8 cellular contexts compared by ENCODE assay signal in genomic region chr1:154936416-154937050, GRCh38. TPM values are rescaled to one million over a fixed set of nuclear protein-coding genes. Genes with fewer than 3 reads are reported as not detected.
DNase-seq lines count a peak whose midpoint lies in the region; ATAC-seq and TF ChIP-seq lines count a peak whose summit lies in the region.

Gene PMVK, minus strand, starts transcription at chr1:154936719. Its CDS starts 34 bp downstream, at chr1:154936685.

- peaks cover 38% of the 10 kb centered on the region for H3K4me1 ChIP-seq in adipocyte (ENCODE audit: control insufficient read depth, insufficient read depth, low read length)

- peak within 1 kb of the TSS; percentile 100 for H3K27ac Mint-ChIP-seq in type B pancreatic cell

- peak within 1 kb of the TSS; percentile 98 for H3K4me3 Mint-ChIP-seq in type B pancreatic cell

- H3K9me3 ChIP-seq in adipocyte (ENCODE audit: control insufficient read depth, low read length), result no peaks in the 10 kb centered on the region

- H3K9ac ChIP-seq in adipocyte (ENCODE audit: low read length), result peak within 1 kb of the TSS; percentile 94

- no peaks in the 10 kb centered on the region for H3K36me3 Mint-ChIP-seq in type B pancreatic cell

- H3K9me3 Mint-ChIP-seq in type B pancreatic cell, result no peaks in the 10 kb centered on the region

- DNase-seq in NCI-H1417 (lab: John Stamatoyannopoulos, UW) (peak; percentile 98 to 99 (median 99)), SW 1271 (lab: John Stamatoyannopoulos, UW) (peak; percentile 66 to 85), adipocyte (ENCODE audit: low read depth) (peak; percentile 98), cardiac septum (ENCODE audit: low spot score) (peak; percentile 99), pons (ENCODE audit: low spot score) (peak; percentile 98), type B pancreatic cell (ENCODE audit: extremely low spot score, unreplicated experiment) (peak; percentile 90)

- peaks cover 37% of the 10 kb centered on the region for H3K4me1 Mint-ChIP-seq in type B pancreatic cell (ENCODE audit: unreplicated experiment)

- ATAC-seq in HG02759 (IDR thresholded peaks at IDR 0.05; ENCODE audit: unreplicated experiment), result peak; percentile 81

- peak within 1 kb of the TSS; percentile 94 for H3K4me3 ChIP-seq in adipocyte (ENCODE audit: low read length)

- TF ChIP-seq CTCF in GM12873 (IDR thresholded peaks at IDR 0.05; ENCODE audit: insufficient read depth, low read depth, low read length, missing control alignments) (peak; percentile 42), type B pancreatic cell (conservative IDR thresholded peaks at IDR 0.05) (peak; percentile 39)

- no peaks in the 10 kb centered on the region for H3K27me3 ChIP-seq in adipocyte (replicated peaks; ENCODE audit: control insufficient read depth, insufficient read depth, low read length)

- intact Hi-C loops in cardiac septum (cut with DNase I), result loop anchor here (1.0 to 2.0 kb wide), 3 partner anchors 25 to 378 kb away; partner anchors contain the start of genes CKS1B, PYGO2 and UBE2Q1

- H3K36me3 ChIP-seq in adipocyte (ENCODE audit: control insufficient read depth, insufficient read depth, low read length, severe bottlenecking), result peaks cover 3% of the 10 kb centered on the region

- H3K27me3 Mint-ChIP-seq in type B pancreatic cell, result no peaks in the 10 kb centered on the region

RNA-seq across cellular contexts. Expression of gene PMVK, which starts in this region (rescaled TPM):
- 30.9 TPM for total RNA-seq in cardiac septum
- 30.3 and 46.2 TPM in 2 replicates for total RNA-seq in type B pancreatic cell (ENCODE audit: low replicate concordance)

Comparison
In these comparisons a context has a peak if more than half of its experiments do, and no peak if none do; other contexts are left out.
1. Peak in every context shown above with its lines: DNase-seq, ATAC-seq and H3K4me3 ChIP-seq.